ENCODE assay signal across 8 cellular contexts in genomic region chr20:43459022-43459942, GRCh38. TPM values are rescaled to one million over a fixed set of nuclear protein-coding genes. Genes with fewer than 3 reads are reported as not detected.
DNase-seq lines count a peak whose midpoint lies in the region; ATAC-seq, FAIRE-seq and TF ChIP-seq lines count a peak whose summit lies in the region.

No MANE protein-coding gene starts in this region.

- H3K9me3 Mint-ChIP-seq in activated naive CD8-positive, alpha-beta T cell treated with anti-CD3 and anti-CD28 coated beads, Interleukin-2, amount 50 U/mL, for 24 hours = no peaks in the 10 kb centered on the region

- no peak for TF ChIP-seq RAD21 in A549 (conservative IDR thresholded peaks at IDR 0.05 in 1 of 2, IDR thresholded peaks at IDR 0.05 in 1 of 2)

- H3K36me3 ChIP-seq in left lung (peaks cover 0 to 53% of the 10 kb centered on the region in 2 donors), thymus (ENCODE audit: control insufficient read depth, insufficient read depth) (peaks cover 33% of the 10 kb centered on the region)

- TF ChIP-seq EP300 in A549 (IDR thresholded peaks at IDR 0.05) = no peak

- peak overlapping the region; percentile 88 for H3K4me3 ChIP-seq in A549
- peak overlapping the region; percentile 79 to 87 for H3K4me3 ChIP-seq in left lung
- H3K4me3 ChIP-seq in thymus (ENCODE audit: low read length) = peak overlapping the region; percentile 92

- H3K36me3 Mint-ChIP-seq in activated naive CD8-positive, alpha-beta T cell treated with anti-CD3 and anti-CD28 coated beads, Interleukin-2, amount 50 U/mL, for 24 hours (ENCODE audit: low read depth) = peaks cover 54% of the 10 kb centered on the region

- H3K27ac ChIP-seq in A549 (peak overlapping the region; percentile 99), left lung (peak overlapping the region in 1 of 2 donors; percentile 1), thymus (ENCODE audit: low read depth) (no peak overlapping the region)

- CTCF ChIA-PET in A549 (lab: Yijun Ruan, JAX) = interaction anchor here (0.5 kb wide), 1 partner anchor 259 kb away, joined by 4 read pairs; no protein-coding TSS in a partner anchor

- intact Hi-C loops in left lung (cut with DNase I) = no loop called here
- intact Hi-C loops in posterior cingulate gyrus (cut with DNase I) = loop anchor here (2.0 to 5.0 kb wide), 2 partner anchors 53 to 132 kb away; partner anchors contain the start of gene IFT52

- 55% methylated on average over 12 of the region's 12 CpGs for WGBS in A549 (ENCODE audit: missing lambda C conversion rate)
- 87% methylated on average over 12 of the region's 12 CpGs for WGBS in thymus

- peak overlapping the region; percentile 98 for H3K4me2 ChIP-seq in A549

- H3K9me3 ChIP-seq in A549 (no peaks in the 10 kb centered on the region), left lung (no peaks in the 10 kb centered on the region), thymus (ENCODE audit: control insufficient read depth) (no peaks in the 10 kb centered on the region)

- peaks cover 43% of the 10 kb centered on the region for H3K4me1 Mint-ChIP-seq in activated naive CD8-positive, alpha-beta T cell treated with anti-CD3 and anti-CD28 coated beads, Interleukin-2, amount 50 U/mL, for 24 hours

- H3K4me3 Mint-ChIP-seq in activated naive CD8-positive, alpha-beta T cell treated with anti-CD3 and anti-CD28 coated beads, Interleukin-2, amount 50 U/mL, for 24 hours = peak overlapping the region; percentile 90

- FAIRE-seq in A549 (lab: Jason Lieb, UNC) (no peak), HTR-8/SVneo (lab: Jason Lieb, UNC) (peak; percentile 63)

- H3K27me3 Mint-ChIP-seq in activated naive CD8-positive, alpha-beta T cell treated with anti-CD3 and anti-CD28 coated beads, Interleukin-2, amount 50 U/mL, for 24 hours = peaks cover 4% of the 10 kb centered on the region

- no peak for TF ChIP-seq CTCF in A549 (IDR thresholded peaks at IDR 0.05)
- no peak for TF ChIP-seq CTCF in left lung (IDR thresholded peaks at IDR 0.05)

- POLR2A ChIA-PET in A549 (lab: Yijun Ruan, JAX) = interaction anchor here (1.9 kb wide), 1 partner anchor 48 kb away, joined by 11 read pairs; the partner anchor contains the start of gene L3MBTL1

- no peak for TF ChIP-seq POLR2A in A549 (IDR thresholded peaks at IDR 0.05; ENCODE audit: low read length)

- H3K4me1 ChIP-seq in A549 (peaks cover 18% of the 10 kb centered on the region; the same call in 2 of the 3 replicates), left lung (peaks cover 16 to 47% of the 10 kb centered on the region in 2 donors), thymus (ENCODE audit: control insufficient read depth, insufficient read depth, low read length) (peaks cover 11% of the 10 kb centered on the region)

- H3K27ac Mint-ChIP-seq in activated naive CD8-positive, alpha-beta T cell treated with anti-CD3 and anti-CD28 coated beads, Interleukin-2, amount 50 U/mL, for 24 hours = peak overlapping the region; percentile 79

- no peak for ATAC-seq in A549
- no peak for ATAC-seq in activated naive CD8-positive, alpha-beta T cell treated with anti-CD3 and anti-CD28 coated beads, Interleukin-2, amount 50 U/mL, for 24 hours
- no peak for ATAC-seq in left lung
- ATAC-seq in HG03571 (IDR thresholded peaks at IDR 0.05; ENCODE audit: unreplicated experiment) = no peak

- peak in 1 of 2 experiments; percentile 45 for DNase-seq in A549 (ENCODE audit: low read depth in 1 of 2, low spot score in 1 of 2)
- no peak for DNase-seq in HTR-8/SVneo (ENCODE audit: insufficient read length, low spot score)
- peak; percentile 20 for DNase-seq in activated naive CD8-positive, alpha-beta T cell treated with anti-CD3 and anti-CD28 coated beads, Interleukin-2, amount 50 U/mL, for 24 hours
- DNase-seq in left lung = no peak
- DNase-seq in posterior cingulate gyrus = no peak
- DNase-seq in iPS-NIHi11 (ENCODE audit: low spot score) = no peak

- peaks cover 0 to 8% of the 10 kb centered on the region in 2 donors for H3K27me3 ChIP-seq in left lung
- H3K27me3 ChIP-seq in thymus (ENCODE audit: control insufficient read depth, insufficient read depth) = no peaks in the 10 kb centered on the region

TF ChIP-seq in A549, 52 proteins besides CTCF, POLR2A, EP300 and RAD21:
- TF ChIP-seq TP53 (CRISPR knock-in tag; IDR thresholded peaks at IDR 0.05) (0 out of 2 replicates have a peak, but pooled peaks have one; percentile 51), NR3C1 (IDR thresholded peaks at IDR 0.05) (no peak)

RNA-seq across cellular contexts. Expression of gene SRSF6, which starts 1.6 kb away (rescaled TPM):
- polyA plus RNA-seq in A549 (2011; rRNA removed) (134 and 145 TPM in 2 replicates), A549 (2017; fragmentation: RNase III; extraction: RNeasy Plus Mini Kit Qiagen cat#74134 plus additional on column Dnase treatment) (99.3 to 113 TPM (median 105 TPM) in 3 replicates), thymus (180 TPM)
- 60.7 and 69.2 TPM in 2 replicates for polyA plus RNA-seq in A549 (2012; cell fraction: cytosol; rRNA removed)
- polyA plus RNA-seq in A549 (2012; cell fraction: nucleus; rRNA removed) = 76.8 and 121 TPM in 2 replicates
- polyA minus RNA-seq in A549 (2011; rRNA and poly(A)+ RNA removed) = 82.7 and 84.3 TPM in 2 replicates
- total RNA-seq in left lung = 100 to 1,000 TPM; 134 to 145 TPM

RNA-seq across cellular contexts. Expression of gene L3MBTL1, which starts 48.2 kb away (rescaled TPM):
- polyA plus RNA-seq in A549 (2011; rRNA removed) (2.5 and 3.6 TPM in 2 replicates), A549 (2017; fragmentation: RNase III; extraction: RNeasy Plus Mini Kit Qiagen cat#74134 plus additional on column Dnase treatment) (2.8 to 3.8 TPM (median 3.7 TPM) in 3 replicates), thymus (13.5 TPM)
- polyA plus RNA-seq in A549 (2012; cell fraction: cytosol; rRNA removed) = 2.3 and 2.6 TPM in 2 replicates
- polyA plus RNA-seq in A549 (2012; cell fraction: nucleus; rRNA removed) = 21.1 and 23.1 TPM in 2 replicates
- polyA minus RNA-seq in A549 (2011; rRNA and poly(A)+ RNA removed) = 3.9 and 4.5 TPM in 2 replicates
- 1 to 10 TPM; 8.1 to 8.7 TPM for total RNA-seq in left lung
